ENCODE assay signal across 15 cellular contexts in genomic region chr2:39007875-39008504, GRCh38.
A peak's percentile ranks its signal among the peaks of the same experiment; 100 is the strongest.
DNase-seq lines count a peak whose midpoint lies in the region; ATAC-seq and TF ChIP-seq lines count a peak whose summit lies in the region.
"Had no signal": no experiment of that assay in that cellular context is flagged by ENCODE, and none has a peak within 500 bp of the region (broad histone marks: within the 10 kb centered on the region; RNA-seq: fewer than 3 reads in every experiment).

No MANE protein-coding gene starts in this region.

- H3K9me2 ChIP-seq in GM23338 (ENCODE audit: insufficient read depth), result no peaks in the 10 kb centered on the region
- H3K9me2 ChIP-seq in PC-9 (ENCODE audit: insufficient read depth), result no peaks in the 10 kb centered on the region

- ATAC-seq in GM23338 (peak; percentile 97), left colon (peak; percentile 29), HG02642 (IDR thresholded peaks at IDR 0.05; ENCODE audit: poor library complexity, unreplicated experiment) (no peak)
- ATAC-seq: natural killer cell, SK-N-SH treated with all-trans-retinoic acid at 6 μM for 48 hours had no signal

- H3K27me3 ChIP-seq in GM23338 (ENCODE audit: insufficient read depth) (no peaks in the 10 kb centered on the region), PC-9 (ENCODE audit: insufficient read depth, low read depth) (no peaks in the 10 kb centered on the region)
- H3K27me3 ChIP-seq: suprapubic skin had no signal

- CTCF ChIA-PET in activated CD4-positive, alpha-beta memory T cell treated with anti-CD3 and anti-CD28 coated beads, Interleukin-2, amount 10 ng/mL, durations not matched to agents 7 days and 5 days (lab: Charles Lee), result no interaction called here
- CTCF ChIA-PET in PC-9 (lab: Charles Lee), result no interaction called here

- H3K79me2 ChIP-seq in GM23338 (replicated peaks; ENCODE audit: insufficient read depth) (no peaks in the 10 kb centered on the region), PC-9 (ENCODE audit: low read depth) (no peaks in the 10 kb centered on the region)

- 0 out of 2 replicates have a peak, but pooled peaks cover 4% of the 10 kb centered on the region for H3F3A ChIP-seq in GM23338 (replicated peaks; ENCODE audit: low read depth)
- H3F3A ChIP-seq in PC-9 (ENCODE audit: insufficient read depth, low read depth), result no peaks in the 10 kb centered on the region; the same call in 1 of the 2 replicates

- H3K27me3 Mint-ChIP-seq in T-helper 1 cell treated with Interleukin-12 subunit alpha and Interleukin-12 subunit beta and Interleukin-4 antibody, amounts not matched to agents 30 μg/mL and 1 μg/mL, for 36 hours (ENCODE audit: low read depth), result no peaks in the 10 kb centered on the region
- no peaks in the 10 kb centered on the region for H3K27me3 Mint-ChIP-seq in GM23338 (ENCODE audit: insufficient read depth, low read depth, poor library complexity)
- no peaks in the 10 kb centered on the region for H3K27me3 Mint-ChIP-seq in activated CD4-positive, alpha-beta memory T cell treated with anti-CD3 and anti-CD28 coated beads, Interleukin-2, amount 10 ng/mL, durations not matched to agents 7 days and 5 days

- H3K36me3 ChIP-seq in GM23338 (ENCODE audit: insufficient read depth), result peaks cover 18% of the 10 kb centered on the region
- H3K36me3 ChIP-seq in PC-9 (ENCODE audit: low read depth), result peaks cover 22% of the 10 kb centered on the region

- POLR2A ChIA-PET in activated CD4-positive, alpha-beta memory T cell treated with anti-CD3 and anti-CD28 coated beads, Interleukin-2, amount 10 ng/mL, durations not matched to agents 7 days and 5 days (lab: Charles Lee), result no interaction called here
- POLR2A ChIA-PET in PC-9 (lab: Charles Lee; ENCODE audit: unreplicated experiment), result interaction anchor here (0.9 kb wide), 1 partner anchor 858 kb away, joined by 4 read pairs; no protein-coding TSS in a partner anchor

- no peak overlapping the region for H2AFZ ChIP-seq in GM23338
- H2AFZ ChIP-seq in PC-9, result no peak overlapping the region

- TF ChIP-seq CTCF in GM23338 (conservative IDR thresholded peaks at IDR 0.05; ENCODE audit: low read depth in 2 of 2) (no peak), PC-9 (conservative IDR thresholded peaks at IDR 0.05) (no peak)

- H3K9me3 Mint-ChIP-seq in T-helper 1 cell treated with Interleukin-12 subunit alpha and Interleukin-12 subunit beta and Interleukin-4 antibody, amounts not matched to agents 30 μg/mL and 1 μg/mL, for 36 hours, result no peaks in the 10 kb centered on the region
- H3K9me3 Mint-ChIP-seq in GM23338, result no peaks in the 10 kb centered on the region
- no peaks in the 10 kb centered on the region for H3K9me3 Mint-ChIP-seq in activated CD4-positive, alpha-beta memory T cell treated with anti-CD3 and anti-CD28 coated beads, Interleukin-2, amount 10 ng/mL, durations not matched to agents 7 days and 5 days
- H3K9me3 Mint-ChIP-seq: natural killer cell had no signal

- no TSS peak for BruUV-seq in PC-9 (replicated peaks; lab: Mats Ljungman, UMichigan)

- no peaks in the 10 kb centered on the region for H3K9me3 ChIP-seq in PC-9 (ENCODE audit: insufficient read depth, low read depth)
- H3K9me3 ChIP-seq: suprapubic skin had no signal

- intact Hi-C loops in left colon (cut with DNase I, micrococcal nuclease) (no loop called here), cardiac septum (cut with DNase I) (no loop called here), PC-9 (cut with micrococcal nuclease; ENCODE audit: unreplicated experiment) (no loop called here)

- peaks cover 61% of the 10 kb centered on the region for H3K36me3 Mint-ChIP-seq in T-helper 1 cell treated with Interleukin-12 subunit alpha and Interleukin-12 subunit beta and Interleukin-4 antibody, amounts not matched to agents 30 μg/mL and 1 μg/mL, for 36 hours (ENCODE audit: low read depth)
- peaks cover 28% of the 10 kb centered on the region for H3K36me3 Mint-ChIP-seq in GM23338 (ENCODE audit: low read depth)
- peaks cover 72% of the 10 kb centered on the region for H3K36me3 Mint-ChIP-seq in activated CD4-positive, alpha-beta memory T cell treated with anti-CD3 and anti-CD28 coated beads, Interleukin-2, amount 10 ng/mL, durations not matched to agents 7 days and 5 days (ENCODE audit: low read depth)

- H3K4me2 ChIP-seq in GM23338 (peak overlapping the region; percentile 33; the same call in 1 of the 2 replicates), PC-9 (no peak overlapping the region)

- peak overlapping the region; percentile 20 for H3K27ac Mint-ChIP-seq in T-helper 1 cell treated with Interleukin-12 subunit alpha and Interleukin-12 subunit beta and Interleukin-4 antibody, amounts not matched to agents 30 μg/mL and 1 μg/mL, for 36 hours
- H3K27ac Mint-ChIP-seq in GM23338, result peak overlapping the region; percentile 37; the same call in 1 of the 2 replicates
- H3K27ac Mint-ChIP-seq in activated CD4-positive, alpha-beta memory T cell treated with anti-CD3 and anti-CD28 coated beads, Interleukin-2, amount 10 ng/mL, durations not matched to agents 7 days and 5 days, result peak overlapping the region; percentile 61

- H3K4me1 Mint-ChIP-seq in T-helper 1 cell treated with Interleukin-12 subunit alpha and Interleukin-12 subunit beta and Interleukin-4 antibody, amounts not matched to agents 30 μg/mL and 1 μg/mL, for 36 hours (ENCODE audit: low read depth), result peaks cover 12% of the 10 kb centered on the region
- peaks cover 18% of the 10 kb centered on the region for H3K4me1 Mint-ChIP-seq in GM23338
- peaks cover 19% of the 10 kb centered on the region for H3K4me1 Mint-ChIP-seq in activated CD4-positive, alpha-beta memory T cell treated with anti-CD3 and anti-CD28 coated beads, Interleukin-2, amount 10 ng/mL, durations not matched to agents 7 days and 5 days

- H4K20me1 ChIP-seq in GM23338 (replicated peaks; ENCODE audit: insufficient read depth) (no peaks in the 10 kb centered on the region), PC-9 (ENCODE audit: insufficient read depth) (no peaks in the 10 kb centered on the region)

- no peak overlapping the region for H3K4me3 Mint-ChIP-seq in T-helper 1 cell treated with Interleukin-12 subunit alpha and Interleukin-12 subunit beta and Interleukin-4 antibody, amounts not matched to agents 30 μg/mL and 1 μg/mL, for 36 hours
- no peak overlapping the region for H3K4me3 Mint-ChIP-seq in GM23338
- no peak overlapping the region for H3K4me3 Mint-ChIP-seq in activated CD4-positive, alpha-beta memory T cell treated with anti-CD3 and anti-CD28 coated beads, Interleukin-2, amount 10 ng/mL, durations not matched to agents 7 days and 5 days
- H3K4me3 Mint-ChIP-seq: natural killer cell had no signal

- H3K4me1 ChIP-seq in GM23338 (ENCODE audit: insufficient read depth) (peaks cover 25% of the 10 kb centered on the region), PC-9 (replicated peaks; ENCODE audit: insufficient read depth) (no peaks in the 10 kb centered on the region)
- H3K4me1 ChIP-seq: suprapubic skin had no signal

- DNase-seq in T-helper 1 cell (no peak), GM23338 (ENCODE audit: low spot score) (peak; percentile 50), left colon (no peak), cardiac septum (ENCODE audit: low spot score) (no peak), PC-9 (no peak)
- no peak for DNase-seq in activated CD4-positive, alpha-beta memory T cell treated with anti-CD3 and anti-CD28 coated beads, Interleukin-2, amount 10 ng/mL, durations not matched to agents 7 days and 5 days
- DNase-seq: Kasumi-1; natural killer cell; stimulated activated CD4-positive, alpha-beta T cell treated with anti-CD3 and anti-CD28 coated beads, Interleukin-4, amount 100 ng/mL, for 1 hour had no signal

- no peak overlapping the region for H3K4me3 ChIP-seq in GM23338
- no peak overlapping the region for H3K4me3 ChIP-seq in PC-9
- H3K4me3 ChIP-seq: skin epidermis, suprapubic skin had no signal

- H3K27ac ChIP-seq in GM23338 (ENCODE audit: low read depth) (0 out of 2 replicates have a peak overlapping the region, but pooled peaks have one; percentile 39), PC-9 (no peak overlapping the region)
- H3K27ac ChIP-seq: 22Rv1, skin epidermis, suprapubic skin had no signal

TF ChIP-seq in GM23338, 12 proteins besides CTCF, POLR2A, EP300 and RAD21 (continues in another document):
- TF ChIP-seq ETS1 (IDR thresholded peaks at IDR 0.05), result no peak
- no peak for TF ChIP-seq NANOG (IDR thresholded peaks at IDR 0.05; ENCODE audit: borderline replicate concordance)
- no peak for TF ChIP-seq POLR2AphosphoS5 (IDR thresholded peaks at IDR 0.05; ENCODE audit: low read depth)
- no peak for TF ChIP-seq STAT1 (IDR thresholded peaks at IDR 0.05; ENCODE audit: unreplicated experiment)
- no peak for TF ChIP-seq CREB1 (CRISPR knock-in tag; IDR thresholded peaks at IDR 0.05; ENCODE audit: low read depth)
